Comparison of ENCODE assay signal across 1 cellular context in genomic region chr9:131056781-131057506, GRCh38.
TF ChIP-seq lines count a peak whose summit lies in the region.

No MANE protein-coding gene starts in this region.

TF ChIP-seq in K562, 482 proteins besides CTCF, POLR2A, EP300 and RAD21:
- peak; percentile 41; the same call in 1 of the 2 replicates for TF ChIP-seq STAT6 (CRISPR knock-in tag; IDR thresholded peaks at IDR 0.05)
- TF ChIP-seq, protein P1, sequence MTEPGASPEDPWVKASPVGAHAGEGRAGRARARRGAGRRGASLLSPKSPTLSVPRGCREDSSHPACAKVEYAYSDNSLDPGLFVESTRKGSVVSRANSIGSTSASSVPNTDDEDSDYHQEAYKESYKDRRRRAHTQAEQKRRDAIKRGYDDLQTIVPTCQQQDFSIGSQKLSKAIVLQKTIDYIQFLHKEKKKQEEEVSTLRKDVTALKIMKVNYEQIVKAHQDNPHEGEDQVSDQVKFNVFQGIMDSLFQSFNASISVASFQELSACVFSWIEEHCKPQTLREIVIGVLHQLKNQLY (CRISPR knock-in tag; conservative IDR thresholded peaks at IDR 0.05) = 0 out of 4 replicates have a peak, but pooled peaks of 1 of the 2 experiments have one; percentile 20
- no peak for TF ChIP-seq LCOR (CRISPR knock-in tag; IDR thresholded peaks at IDR 0.05)
